22 cellular contexts compared by ENCODE assay signal in genomic region chrX:22040184-22040583, GRCh38. TPM values are rescaled to one million over a fixed set of nuclear protein-coding genes. Genes with fewer than 3 reads are reported as not detected.
A peak's percentile ranks its signal among the peaks of the same experiment; 100 is the strongest.
DNase-seq lines count a peak whose midpoint lies in the region; ATAC-seq, FAIRE-seq and TF ChIP-seq lines count a peak whose summit lies in the region.
"Had no signal": no experiment of that assay in that cellular context is flagged by ENCODE, and none has a peak within 500 bp of the region (broad histone marks: within the 10 kb centered on the region; RNA-seq: fewer than 3 reads in every experiment).

No MANE protein-coding gene starts in this region.

- no peaks in the 10 kb centered on the region for H4K20me1 ChIP-seq in astrocyte (ENCODE audit: insufficient read depth, low read length)

- H2AFZ ChIP-seq in astrocyte (ENCODE audit: low read depth, low read length): no peak overlapping the region

- H3K4me2 ChIP-seq in astrocyte (ENCODE audit: low read length): no peak overlapping the region

- H3K27me3 ChIP-seq in astrocyte (ENCODE audit: insufficient read depth, low read length) (no peaks in the 10 kb centered on the region), tibial nerve (no peaks in the 10 kb centered on the region)
- H3K27me3 ChIP-seq: BE2C had no signal

- H3K4me1 ChIP-seq in astrocyte (ENCODE audit: insufficient read depth, low read length) (no peaks in the 10 kb centered on the region), tibial nerve (no peaks in the 10 kb centered on the region)
- H3K4me1 ChIP-seq: BE2C had no signal

- peaks cover 16% of the 10 kb centered on the region for H3K4me1 Mint-ChIP-seq in activated CD4-positive, alpha-beta T cell treated with anti-CD3 and anti-CD28 coated beads, Interleukin-2, amount 10 ng/mL, durations not matched to agents 24 days and 14 days
- H3K4me1 Mint-ChIP-seq in stimulated activated naive CD8-positive, alpha-beta T cell treated with anti-CD3 and anti-CD28 coated beads, Interleukin-15, Interleukin-2, amounts not matched to agents 100 ng/mL and 50 ng/mL, for 24 hours (ENCODE audit: low read depth): peaks cover 49% of the 10 kb centered on the region
- no peaks in the 10 kb centered on the region for H3K4me1 Mint-ChIP-seq in astrocyte (ENCODE audit: low read depth, unreplicated experiment)

- intact Hi-C loops in activated CD4-positive, alpha-beta T cell treated with anti-CD3 and anti-CD28 coated beads, Interleukin-2, amount 10 ng/mL, durations not matched to agents 24 days and 14 days (cut with micrococcal nuclease): no loop called here

- FAIRE-seq in astrocyte (lab: Jason Lieb, UNC): no peak

- 81 to 97% methylated on average over 2 of the region's 2 CpGs for WGBS in tibial nerve, 2 donors

- H3K4me3 ChIP-seq in astrocyte (ENCODE audit: insufficient read depth, low read depth, low read length): no peak overlapping the region
- H3K4me3 ChIP-seq in tibial nerve: no peak overlapping the region

- peak overlapping the region; percentile 36 for H3K27ac Mint-ChIP-seq in activated CD4-positive, alpha-beta T cell treated with anti-CD3 and anti-CD28 coated beads, Interleukin-2, amount 10 ng/mL, durations not matched to agents 24 days and 14 days
- peak overlapping the region; percentile 74 for H3K27ac Mint-ChIP-seq in stimulated activated naive CD8-positive, alpha-beta T cell treated with anti-CD3 and anti-CD28 coated beads, Interleukin-15, Interleukin-2, amounts not matched to agents 100 ng/mL and 50 ng/mL, for 24 hours
- H3K27ac Mint-ChIP-seq in astrocyte (ENCODE audit: unreplicated experiment): no peak overlapping the region

- no peaks in the 10 kb centered on the region for H3K36me3 ChIP-seq in astrocyte (ENCODE audit: insufficient read depth, low read length)
- no peaks in the 10 kb centered on the region for H3K36me3 ChIP-seq in tibial nerve
- H3K36me3 ChIP-seq: BE2C had no signal

- DNase-seq in activated CD4-positive, alpha-beta T cell treated with anti-CD3 and anti-CD28 coated beads, Interleukin-2, amount 10 ng/mL, durations not matched to agents 24 days and 14 days: no peak
- DNase-seq in activated CD4-positive, alpha-beta T cell treated with anti-CD3 and anti-CD28 coated beads for 4 hours: no peak
- DNase-seq in stimulated activated naive CD8-positive, alpha-beta T cell treated with anti-CD3 and anti-CD28 coated beads, Interleukin-15, Interleukin-2, amounts not matched to agents 100 U/mL and 50 U/mL, for 24 hours: no peak
- no peak for DNase-seq in astrocyte (ENCODE audit: low read depth)
- no peak for DNase-seq in Kasumi-1 (lab: John Stamatoyannopoulos, UW)
- DNase-seq in tibial nerve (ENCODE audit: low spot score in 2 of 2): no peak
- DNase-seq: 8988T, ACHN, BE2C, Calu3, DMS79 treated with DMSO at 0.1 percent for 48 hours, IMR-90, KG1, MM.1S, NCI-H2029 treated with DMSO at 0.1 percent for 48 hours, NCI-H526 treated with DMSO at 0.1 percent for 48 hours, Right ventricle myocardium superior, RPMI8226 had no signal

- H3K36me3 Mint-ChIP-seq in activated CD4-positive, alpha-beta T cell treated with anti-CD3 and anti-CD28 coated beads, Interleukin-2, amount 10 ng/mL, durations not matched to agents 24 days and 14 days (ENCODE audit: low read depth): peaks cover 6% of the 10 kb centered on the region
- peaks cover 3% of the 10 kb centered on the region for H3K36me3 Mint-ChIP-seq in stimulated activated naive CD8-positive, alpha-beta T cell treated with anti-CD3 and anti-CD28 coated beads, Interleukin-15, Interleukin-2, amounts not matched to agents 100 ng/mL and 50 ng/mL, for 24 hours (ENCODE audit: low read depth)
- H3K36me3 Mint-ChIP-seq in astrocyte (ENCODE audit: low read depth, unreplicated experiment): no peaks in the 10 kb centered on the region
- H3K36me3 Mint-ChIP-seq: CD14-positive monocyte had no signal

- H3K27me3 Mint-ChIP-seq in activated CD4-positive, alpha-beta T cell treated with anti-CD3 and anti-CD28 coated beads, Interleukin-2, amount 10 ng/mL, durations not matched to agents 24 days and 14 days: no peaks in the 10 kb centered on the region
- no peaks in the 10 kb centered on the region for H3K27me3 Mint-ChIP-seq in stimulated activated naive CD8-positive, alpha-beta T cell treated with anti-CD3 and anti-CD28 coated beads, Interleukin-15, Interleukin-2, amounts not matched to agents 100 ng/mL and 50 ng/mL, for 24 hours
- H3K27me3 Mint-ChIP-seq in astrocyte (ENCODE audit: low read depth, unreplicated experiment): no peaks in the 10 kb centered on the region

- H3K9ac ChIP-seq in astrocyte (ENCODE audit: low read length): no peak overlapping the region

- H3K79me2 ChIP-seq in astrocyte (ENCODE audit: insufficient read depth, low read length): no peaks in the 10 kb centered on the region

- H3K27ac ChIP-seq in astrocyte (ENCODE audit: low read depth, low read length): no peak overlapping the region
- no peak overlapping the region for H3K27ac ChIP-seq in tibial nerve

- peak overlapping the region; percentile 57 for H3K4me3 Mint-ChIP-seq in activated CD4-positive, alpha-beta T cell treated with anti-CD3 and anti-CD28 coated beads, Interleukin-2, amount 10 ng/mL, durations not matched to agents 24 days and 14 days
- H3K4me3 Mint-ChIP-seq in stimulated activated naive CD8-positive, alpha-beta T cell treated with anti-CD3 and anti-CD28 coated beads, Interleukin-15, Interleukin-2, amounts not matched to agents 100 ng/mL and 50 ng/mL, for 24 hours: peak overlapping the region; percentile 81
- H3K4me3 Mint-ChIP-seq in astrocyte (ENCODE audit: unreplicated experiment): peak overlapping the region; percentile 14
- H3K4me3 Mint-ChIP-seq: CD14-positive monocyte had no signal

- H3K9me3 ChIP-seq in astrocyte (ENCODE audit: insufficient read depth, low read depth, low read length) (no peaks in the 10 kb centered on the region), tibial nerve (no peaks in the 10 kb centered on the region)
- H3K9me3 ChIP-seq: BE2C had no signal

- H3K9me3 Mint-ChIP-seq in activated CD4-positive, alpha-beta T cell treated with anti-CD3 and anti-CD28 coated beads, Interleukin-2, amount 10 ng/mL, durations not matched to agents 24 days and 14 days: no peaks in the 10 kb centered on the region
- H3K9me3 Mint-ChIP-seq in stimulated activated naive CD8-positive, alpha-beta T cell treated with anti-CD3 and anti-CD28 coated beads, Interleukin-15, Interleukin-2, amounts not matched to agents 100 ng/mL and 50 ng/mL, for 24 hours: no peaks in the 10 kb centered on the region
- no peaks in the 10 kb centered on the region for H3K9me3 Mint-ChIP-seq in astrocyte (ENCODE audit: unreplicated experiment)

- TF ChIP-seq CTCF in astrocyte (IDR thresholded peaks at IDR 0.05; ENCODE audit: insufficient read depth, low read depth, low read length): no peak
- no peak for TF ChIP-seq CTCF in tibial nerve (IDR thresholded peaks at IDR 0.05)

- no peak for TF ChIP-seq EP300 in tibial nerve (IDR thresholded peaks at IDR 0.05)

- no peak for TF ChIP-seq POLR2A in tibial nerve (IDR thresholded peaks at IDR 0.05)

- no peak for ATAC-seq in stimulated activated naive CD8-positive, alpha-beta T cell treated with anti-CD3 and anti-CD28 coated beads, Interleukin-15, Interleukin-2, amounts not matched to agents 100 U/mL and 50 U/mL, for 24 hours
- ATAC-seq in GM18870 (IDR thresholded peaks at IDR 0.05; ENCODE audit: unreplicated experiment): no peak
- ATAC-seq: HCT116 had no signal

RNA-seq across cellular contexts. Expression of gene PHEX, which starts 8.1 kb away (rescaled TPM):
- 13.2 and 13.4 TPM in 2 replicates for total RNA-seq in activated CD4-positive, alpha-beta T cell treated with anti-CD3 and anti-CD28 coated beads, Interleukin-2, amount 10 ng/mL, durations not matched to agents 24 days and 14 days
- total RNA-seq in astrocyte (0.24 and 0.36 TPM in 2 replicates), tibial nerve (under 1 TPM in 2 of 4 donors, not detected in 2; under 0.01 TPM)

Comparison
In these comparisons a context has a peak if more than half of its experiments do, and no peak if none do; other contexts are left out.
1. H3K4me3 Mint-ChIP-seq: peak in every context shown above with its lines; median percentile 81 in stimulated activated naive CD8-positive, alpha-beta T cell treated with anti-CD3 and anti-CD28 coated beads, Interleukin-15, Interleukin-2, amounts not matched to agents 100 ng/mL and 50 ng/mL, for 24 hours; 57 in activated CD4-positive, alpha-beta T cell treated with anti-CD3 and anti-CD28 coated beads, Interleukin-2, amount 10 ng/mL, durations not matched to agents 24 days and 14 days; 14 in astrocyte.
2. RNA of gene PHEX, which starts 8.1 kb away (total RNA-seq): 13.2 to 13.4 TPM in activated CD4-positive, alpha-beta T cell treated with anti-CD3 and anti-CD28 coated beads, Interleukin-2, amount 10 ng/mL, durations not matched to agents 24 days and 14 days; 0.24 to 0.36 TPM in astrocyte and under 0.01 TPM in tibial nerve; every median in the first group is over 10 times any median in the second.